27 cellular contexts compared by ENCODE assay signal in the genomic region with DNA sequence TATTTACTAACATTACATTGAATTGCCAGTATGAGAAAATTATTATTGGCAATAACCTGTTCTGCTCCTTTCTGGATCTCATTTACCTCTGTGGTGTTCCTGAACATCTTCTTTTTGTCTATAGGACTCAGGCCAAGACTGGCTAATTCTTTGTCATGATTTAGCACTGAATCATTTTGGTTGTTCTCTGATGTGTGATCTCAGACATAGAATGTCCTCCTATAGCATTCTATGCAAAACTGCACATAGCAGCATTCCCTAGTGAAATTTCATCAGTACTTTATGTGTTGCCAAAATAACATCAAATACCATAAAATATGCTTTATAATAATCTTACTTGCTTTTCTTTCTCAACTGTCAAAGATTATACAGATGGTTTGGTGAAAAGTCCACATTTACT.
"Had no signal": no experiment of that assay in that cellular context is flagged by ENCODE, and none has a peak within 500 bp of the region (broad histone marks: within the 10 kb centered on the region; RNA-seq: fewer than 3 reads in every experiment).

No MANE protein-coding gene starts in this region.

- H3K36me3 Mint-ChIP-seq: activated CD8-positive, alpha-beta memory T cell treated with anti-CD3 and anti-CD28 coated beads, Interleukin-2, amount 10 ng/mL, durations not matched to agents 7 days and 5 days; activated naive CD4-positive, alpha-beta T cell treated with anti-CD3 and anti-CD28 coated beads, Interleukin-2, amount 50 U/mL, for 24 hours; T-cell had no signal

- H3K27ac ChIP-seq: ascending aorta, breast epithelium, heart right ventricle, lower lobe of right lung, ovary, suprapubic skin, VCaP had no signal

- H3K4me1 Mint-ChIP-seq: activated CD4-positive, alpha-beta memory T cell treated with anti-CD3 and anti-CD28 coated beads, Interleukin-2, amount 10 ng/mL, durations not matched to agents 7 days and 5 days; activated CD4-positive, alpha-beta T cell treated with anti-CD3 and anti-CD28 coated beads, Interleukin-2, amount 10 ng/mL, durations not matched to agents 24 days and 14 days; activated CD8-positive, alpha-beta memory T cell treated with anti-CD3 and anti-CD28 coated beads, Interleukin-2, amount 10 ng/mL, durations not matched to agents 7 days and 5 days; activated naive CD4-positive, alpha-beta T cell treated with anti-CD3 and anti-CD28 coated beads, Interleukin-2, amount 50 U/mL, for 24 hours; naive thymus-derived CD8-positive, alpha-beta T cell; stimulated activated naive CD8-positive, alpha-beta T cell treated with anti-CD3 and anti-CD28 coated beads, Interleukin-15, amount 100 ng/mL, for 72 hours; T-cell had no signal

- H3K27me3 ChIP-seq: ascending aorta, breast epithelium, heart right ventricle, ovary, suprapubic skin, tibial nerve had no signal

- H3K4me1 ChIP-seq: ascending aorta, breast epithelium, heart right ventricle, lower lobe of right lung, suprapubic skin had no signal

- H3K27me3 Mint-ChIP-seq: activated CD4-positive, alpha-beta memory T cell treated with anti-CD3 and anti-CD28 coated beads, Interleukin-2, amount 10 ng/mL, durations not matched to agents 7 days and 5 days; activated CD4-positive, alpha-beta T cell treated with anti-CD3 and anti-CD28 coated beads, Interleukin-2, amount 10 ng/mL, durations not matched to agents 24 days and 14 days; activated CD8-positive, alpha-beta memory T cell treated with anti-CD3 and anti-CD28 coated beads, Interleukin-2, amount 10 ng/mL, durations not matched to agents 7 days and 5 days; activated naive CD4-positive, alpha-beta T cell treated with anti-CD3 and anti-CD28 coated beads, Interleukin-2, amount 50 U/mL, for 24 hours; dendritic cell treated with granulocyte-macrophage colony-stimulating factor and Interleukin-4, amounts not matched to agents 40 ng/mL and 50 ng/mL, for 4 days; naive thymus-derived CD8-positive, alpha-beta T cell; stimulated activated naive CD8-positive, alpha-beta T cell treated with anti-CD3 and anti-CD28 coated beads, Interleukin-15, amount 100 ng/mL, for 72 hours; T-cell had no signal

- H3K4me3 Mint-ChIP-seq: activated CD4-positive, alpha-beta memory T cell treated with anti-CD3 and anti-CD28 coated beads, Interleukin-2, amount 10 ng/mL, durations not matched to agents 7 days and 5 days; activated CD4-positive, alpha-beta T cell treated with anti-CD3 and anti-CD28 coated beads, Interleukin-2, amount 10 ng/mL, durations not matched to agents 24 days and 14 days; activated CD8-positive, alpha-beta memory T cell treated with anti-CD3 and anti-CD28 coated beads, Interleukin-2, amount 10 ng/mL, durations not matched to agents 7 days and 5 days; activated naive CD4-positive, alpha-beta T cell treated with anti-CD3 and anti-CD28 coated beads, Interleukin-2, amount 50 U/mL, for 24 hours; dendritic cell treated with granulocyte-macrophage colony-stimulating factor and Interleukin-4, amounts not matched to agents 40 ng/mL and 50 ng/mL, for 4 days; naive thymus-derived CD8-positive, alpha-beta T cell; stimulated activated naive CD8-positive, alpha-beta T cell treated with anti-CD3 and anti-CD28 coated beads, Interleukin-15, amount 100 ng/mL, for 72 hours; T-cell; T-helper 2 cell treated with Interferon-gamma antibody and Interleukin-4, amounts not matched to agents 5 μg/mL and 100 μg/mL, for 36 hours had no signal

- FAIRE-seq: kidney had no signal

- H3K9me3 ChIP-seq: lower lobe of right lung, ovary had no signal

- DNase-seq: activated CD4-positive, alpha-beta memory T cell treated with anti-CD3 and anti-CD28 coated beads, Interleukin-2, amount 10 ng/mL, durations not matched to agents 7 days and 5 days; activated CD4-positive, alpha-beta T cell treated with anti-CD3 and anti-CD28 coated beads, Interleukin-2, amount 10 ng/mL, durations not matched to agents 24 days and 14 days; activated CD8-positive, alpha-beta memory T cell treated with anti-CD3 and anti-CD28 coated beads, Interleukin-2, amount 10 ng/mL, durations not matched to agents 7 days and 5 days; activated effector memory CD4-positive, alpha-beta T cell treated with anti-CD3 and anti-CD28 coated beads, Interleukin-2, amount 50 U/mL, for 16 hours; activated T-cell treated with anti-CD3 and anti-CD28 coated beads for 4 hours; cerebellar nuclear complex; effector CD8-positive, alpha-beta T cell; heart right ventricle; kidney; lower lobe of right lung; naive thymus-derived CD8-positive, alpha-beta T cell; ovary; right cardiac atrium; stimulated activated CD4-positive, alpha-beta T cell treated with anti-CD3 and anti-CD28 coated beads, Interleukin-1b, Interleukin-23, amount 100 ng/mL, for 48 hours; stimulated activated naive CD8-positive, alpha-beta T cell treated with anti-CD3 and anti-CD28 coated beads, Interleukin-15, amount 100 ng/mL, for 72 hours; T-cell had no signal

- H3K4me3 ChIP-seq: ascending aorta, breast epithelium, heart right ventricle, lower lobe of right lung, ovary, skin epidermis, suprapubic skin, tibial nerve had no signal

- ATAC-seq: activated CD4-positive, CD25-positive, alpha-beta regulatory T cell treated with anti-CD3 and anti-CD28 coated beads, Interleukin-2, amount 50 U/mL, for 24 hours; activated CD8-positive, alpha-beta memory T cell treated with anti-CD3 and anti-CD28 coated beads, Interleukin-2, amount 10 ng/mL, durations not matched to agents 7 days and 5 days; esophagus mucosa; heart right ventricle; lower lobe of right lung; naive thymus-derived CD8-positive, alpha-beta T cell; right cardiac atrium; stimulated activated naive CD8-positive, alpha-beta T cell treated with anti-CD3 and anti-CD28 coated beads, Interleukin-15, amount 100 ng/mL, for 72 hours; T-cell had no signal

- H3K36me3 ChIP-seq: ascending aorta, breast epithelium, heart right ventricle, lower lobe of right lung, ovary, suprapubic skin, tibial nerve had no signal

- H3K27ac Mint-ChIP-seq: activated CD4-positive, alpha-beta memory T cell treated with anti-CD3 and anti-CD28 coated beads, Interleukin-2, amount 10 ng/mL, durations not matched to agents 7 days and 5 days; activated CD4-positive, alpha-beta T cell treated with anti-CD3 and anti-CD28 coated beads, Interleukin-2, amount 10 ng/mL, durations not matched to agents 24 days and 14 days; activated CD8-positive, alpha-beta memory T cell treated with anti-CD3 and anti-CD28 coated beads, Interleukin-2, amount 10 ng/mL, durations not matched to agents 7 days and 5 days; activated naive CD4-positive, alpha-beta T cell treated with anti-CD3 and anti-CD28 coated beads, Interleukin-2, amount 50 U/mL, for 24 hours; dendritic cell treated with granulocyte-macrophage colony-stimulating factor and Interleukin-4, amounts not matched to agents 40 ng/mL and 50 ng/mL, for 4 days; naive thymus-derived CD8-positive, alpha-beta T cell; stimulated activated naive CD8-positive, alpha-beta T cell treated with anti-CD3 and anti-CD28 coated beads, Interleukin-15, amount 100 ng/mL, for 72 hours; T-cell; T-helper 2 cell treated with Interferon-gamma antibody and Interleukin-4, amounts not matched to agents 5 μg/mL and 100 μg/mL, for 36 hours had no signal
